In genomic region chr9:134027561-134027960, GRCh38 we compare ENCODE assay signal across 20 cellular contexts. TPM values are rescaled to one million over a fixed set of nuclear protein-coding genes. Genes with fewer than 3 reads are reported as not detected.
DNase-seq lines count a peak whose midpoint lies in the region; ATAC-seq and TF ChIP-seq lines count a peak whose summit lies in the region.
"Had no signal": no experiment of that assay in that cellular context is flagged by ENCODE, and none has a peak within 500 bp of the region (broad histone marks: within the 10 kb centered on the region; RNA-seq: fewer than 3 reads in every experiment).

No MANE protein-coding gene starts in this region.

- H3K9me3 Mint-ChIP-seq in naive B cell (no peaks in the 10 kb centered on the region), type B pancreatic cell (no peaks in the 10 kb centered on the region)
- H3K9me3 Mint-ChIP-seq: stimulated activated naive CD8-positive, alpha-beta T cell treated with anti-CD3 and anti-CD28 coated beads, Interleukin-15, Interleukin-2, amounts not matched to agents 100 ng/mL and 50 ng/mL, for 24 hours had no signal

- no peaks in the 10 kb centered on the region for H3K27me3 Mint-ChIP-seq in naive B cell
- H3K27me3 Mint-ChIP-seq in type B pancreatic cell = no peaks in the 10 kb centered on the region
- H3K27me3 Mint-ChIP-seq: stimulated activated naive CD8-positive, alpha-beta T cell treated with anti-CD3 and anti-CD28 coated beads, Interleukin-15, Interleukin-2, amounts not matched to agents 100 ng/mL and 50 ng/mL, for 24 hours had no signal

- intact Hi-C loops in Right ventricle myocardium inferior (cut with DNase I) = no loop called here
- intact Hi-C loops in left cardiac atrium (cut with DNase I) = loop anchor here in 1 of 2 donors (5.0 kb wide), 1 partner anchor 40 kb away; the partner anchor contains the start of gene BRD3

- no peaks in the 10 kb centered on the region for H3K36me3 Mint-ChIP-seq in naive B cell
- no peaks in the 10 kb centered on the region for H3K36me3 Mint-ChIP-seq in type B pancreatic cell

- peak overlapping the region in 2 of 6 donors; percentile 62 to 73 for H3K27ac Mint-ChIP-seq in naive B cell
- no peak overlapping the region for H3K27ac Mint-ChIP-seq in type B pancreatic cell
- H3K27ac Mint-ChIP-seq: stimulated activated naive CD8-positive, alpha-beta T cell treated with anti-CD3 and anti-CD28 coated beads, Interleukin-15, Interleukin-2, amounts not matched to agents 100 ng/mL and 50 ng/mL, for 24 hours had no signal

- H3K4me3 Mint-ChIP-seq in naive B cell (peak overlapping the region in 6 of 8 donors; percentile 45 to 91 (median 78)), type B pancreatic cell (peak overlapping the region; percentile 78)

- ATAC-seq in Right ventricle myocardium inferior = no peak
- no peak for ATAC-seq in left cardiac atrium
- ATAC-seq in naive B cell (ENCODE audit: low read depth in 2 of 2) = no peak
- ATAC-seq: body of pancreas, mucosa of descending colon, PC-3 had no signal

- TF ChIP-seq CTCF in type B pancreatic cell (conservative IDR thresholded peaks at IDR 0.05) = no peak

- DNase-seq in NCI-H2171 (lab: John Stamatoyannopoulos, UW) = peak; percentile 48
- no peak for DNase-seq in NCI-H2171 treated with DMSO at 0.1 percent for 48 hours (lab: John Stamatoyannopoulos, UW)
- DNase-seq in Right ventricle myocardium inferior (ENCODE audit: missing footprints) = peak; percentile 11
- no peak for DNase-seq in left cardiac atrium
- no peak for DNase-seq in naive B cell
- DNase-seq in type B pancreatic cell (ENCODE audit: extremely low spot score, unreplicated experiment) = no peak
- DNase-seq in activated CD8-positive, alpha-beta memory T cell treated with anti-CD3 and anti-CD28 coated beads, Interleukin-2, amount 50 U/mL, for 48 hours = no peak
- DNase-seq in DMS79 (lab: John Stamatoyannopoulos, UW) = no peak
- DNase-seq: activated CD4-positive, alpha-beta T cell treated with anti-CD3 and anti-CD28 coated beads, Interleukin-2, amount 50 U/mL, for 48 hours; AML-193; body of pancreas; hippocampal formation; mucosa of descending colon; NCI-H1694 treated with DMSO at 0.1 percent for 48 hours; NCI-H774; PC-3; SHP77 treated with DMSO at 0.1 percent for 48 hours; stimulated activated CD4-positive, alpha-beta T cell treated with anti-CD3 and anti-CD28 coated beads, Interleukin-4, amount 100 ng/mL, for 24 hours; transverse colon had no signal

- peaks cover 10 to 28% (median 12%) of the 10 kb centered on the region in 3 donors for H3K4me1 Mint-ChIP-seq in naive B cell
- H3K4me1 Mint-ChIP-seq in type B pancreatic cell (ENCODE audit: unreplicated experiment) = no peaks in the 10 kb centered on the region

RNA-seq across cellular contexts. Expression of gene BRD3OS, which starts 2.3 kb away (rescaled TPM):
- 6.2 TPM for total RNA-seq in Right ventricle myocardium inferior
- 1 to 10 TPM; 7.0 to 7.9 TPM for total RNA-seq in left cardiac atrium
- polyA plus RNA-seq in naive B cell (ENCODE audit: low read depth in 6 of 6) = 10 to 100 TPM; 31.3 to 45.1 (median 35.9) TPM
- 17.0 and 24.0 TPM in 2 replicates for total RNA-seq in type B pancreatic cell (ENCODE audit: low replicate concordance)

RNA-seq across cellular contexts. Expression of gene VAV2, which starts 35.4 kb away (rescaled TPM):
- total RNA-seq in Right ventricle myocardium inferior (7.6 TPM), left cardiac atrium (1 to 10 TPM; 8.3 to 9.6 TPM), type B pancreatic cell (ENCODE audit: low replicate concordance) (39.4 and 54.3 TPM in 2 replicates)
- polyA plus RNA-seq in naive B cell (ENCODE audit: low read depth in 6 of 6) = 10 to 100 TPM in 5 of 6 donors, 1 to 10 TPM in 1; 5.7 to 33.3 (median 15.2) TPM

RNA-seq across cellular contexts. Expression of gene BRD3, which starts 40.3 kb away (rescaled TPM):
- 31.6 TPM for total RNA-seq in Right ventricle myocardium inferior
- 10 to 100 TPM; 25.5 to 28.0 TPM for total RNA-seq in left cardiac atrium
- polyA plus RNA-seq in naive B cell (ENCODE audit: low read depth in 6 of 6) = 10 to 100 TPM in 5 of 6 donors, 1 to 10 TPM in 1; 9.0 to 26.2 (median 15.1) TPM
- total RNA-seq in type B pancreatic cell (ENCODE audit: low replicate concordance) = 59.8 and 72.4 TPM in 2 replicates

Comparison
In these comparisons a context has a peak if more than half of its experiments do, and no peak if none do; other contexts are left out.
1. DNase-seq: peak in NCI-H2171 (single experiment) and Right ventricle myocardium inferior (single experiment); none in NCI-H2171 treated with DMSO at 0.1 percent for 48 hours (single experiment), left cardiac atrium (single experiment), naive B cell (single experiment), type B pancreatic cell (single experiment), activated CD8-positive, alpha-beta memory T cell treated with anti-CD3 and anti-CD28 coated beads, Interleukin-2, amount 50 U/mL, for 48 hours (single experiment) and DMS79 (single experiment).